20 cellular contexts compared by ENCODE assay signal in the genomic region with DNA sequence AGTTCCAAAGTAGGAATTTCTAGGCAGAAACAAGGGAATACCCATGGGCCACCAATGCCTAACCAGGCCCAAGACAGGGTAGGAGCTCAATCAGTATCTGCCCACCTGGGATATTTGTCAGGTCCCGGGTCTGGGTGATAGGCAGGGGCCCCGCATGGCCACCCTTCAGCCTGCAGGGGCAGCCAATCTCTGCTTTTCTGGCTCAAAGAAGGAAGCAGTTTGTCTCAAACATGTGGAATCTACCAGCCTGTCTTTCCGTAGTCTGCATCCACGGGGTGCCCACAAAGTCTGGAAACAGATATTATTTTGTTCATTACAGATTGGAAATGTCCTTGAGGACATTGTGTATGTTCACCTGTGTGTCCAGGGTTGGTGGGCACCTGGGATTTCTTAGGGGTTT. TPM values are rescaled to one million over a fixed set of nuclear protein-coding genes. Genes with fewer than 3 reads are reported as not detected.
A peak's percentile ranks its signal among the peaks of the same experiment; 100 is the strongest.
DNase-seq lines count a peak whose midpoint lies in the region; ATAC-seq and TF ChIP-seq lines count a peak whose summit lies in the region.
"Had no signal": no experiment of that assay in that cellular context is flagged by ENCODE, and none has a peak within 500 bp of the region (broad histone marks: within the 10 kb centered on the region; RNA-seq: fewer than 3 reads in every experiment).

No MANE protein-coding gene starts in this region.

- H4K20me1 ChIP-seq in PC-9 (ENCODE audit: insufficient read depth) (no peaks in the 10 kb centered on the region), neural progenitor cell (ENCODE audit: low read depth) (no peaks in the 10 kb centered on the region)

- H3K27ac ChIP-seq in PC-9 (no peak overlapping the region), neural progenitor cell (no peak overlapping the region)
- H3K27ac ChIP-seq: HL-60, pancreas had no signal

- no peaks in the 10 kb centered on the region for H3K9me3 Mint-ChIP-seq in Calu3 (ENCODE audit: low read depth, unreplicated experiment)
- peaks cover 2% of the 10 kb centered on the region for H3K9me3 Mint-ChIP-seq in neural progenitor cell
- H3K9me3 Mint-ChIP-seq: activated naive CD4-positive, alpha-beta T cell treated with anti-CD3 and anti-CD28 coated beads for 36 hours; stimulated activated naive CD8-positive, alpha-beta T cell treated with anti-CD3 and anti-CD28 coated beads, Interleukin-15, Interleukin-2, amounts not matched to agents 100 ng/mL and 50 ng/mL, for 24 hours had no signal

- H3K27me3 ChIP-seq in PC-9 (ENCODE audit: insufficient read depth, low read depth) (no peaks in the 10 kb centered on the region), neural progenitor cell (no peaks in the 10 kb centered on the region)
- H3K27me3 ChIP-seq: pancreas had no signal

- TF ChIP-seq CTCF in Calu3 (IDR thresholded peaks at IDR 0.05; ENCODE audit: unreplicated experiment) (no peak), PC-9 (conservative IDR thresholded peaks at IDR 0.05) (peak; percentile 44; the same call in 1 of the 2 replicates), epithelial cell of proximal tubule (conservative IDR thresholded peaks at IDR 0.05; ENCODE audit: low read depth, low read length) (peak; percentile 44), neural progenitor cell (IDR thresholded peaks at IDR 0.05) (peak; percentile 40)

- H3K27me3 Mint-ChIP-seq in Calu3 (ENCODE audit: unreplicated experiment) (no peaks in the 10 kb centered on the region), neural progenitor cell (ENCODE audit: insufficient read depth, low read depth) (peaks cover 7% of the 10 kb centered on the region)
- H3K27me3 Mint-ChIP-seq: stimulated activated naive CD8-positive, alpha-beta T cell treated with anti-CD3 and anti-CD28 coated beads, Interleukin-15, Interleukin-2, amounts not matched to agents 100 ng/mL and 50 ng/mL, for 24 hours had no signal

- intact Hi-C loops in Calu3 (cut with micrococcal nuclease; ENCODE audit: unreplicated experiment) (no loop called here), PC-9 (cut with micrococcal nuclease; ENCODE audit: unreplicated experiment) (no loop called here)

- H3K36me3 ChIP-seq in PC-9 (ENCODE audit: low read depth) (no peaks in the 10 kb centered on the region), neural progenitor cell (no peaks in the 10 kb centered on the region)
- H3K36me3 ChIP-seq: pancreas had no signal

- H3F3A ChIP-seq in PC-9 (ENCODE audit: insufficient read depth, low read depth) = peaks cover 6% of the 10 kb centered on the region; the same call in 1 of the 2 replicates
- H3F3A ChIP-seq in neural progenitor cell (ENCODE audit: low read depth) = no peaks in the 10 kb centered on the region

- H3K9me2 ChIP-seq in PC-9 (ENCODE audit: insufficient read depth) = no peaks in the 10 kb centered on the region

- no peak overlapping the region for H3K9ac ChIP-seq in neural progenitor cell

- H3K4me1 Mint-ChIP-seq in Calu3 (ENCODE audit: low read depth, unreplicated experiment) (peaks cover 20% of the 10 kb centered on the region), neural progenitor cell (peaks cover 11% of the 10 kb centered on the region)

- DNase-seq in Calu3 = peak; percentile 46
- no peak for DNase-seq in PC-9
- DNase-seq in epithelial cell of proximal tubule (ENCODE audit: low read depth) = no peak
- DNase-seq in neural progenitor cell (ENCODE audit: low spot score) = peak; percentile 30
- no peak for DNase-seq in DMS79 (lab: John Stamatoyannopoulos, UW)
- DNase-seq in GM19240 (ENCODE audit: insufficient read length, low spot score) = no peak
- no peak for DNase-seq in 8988T
- DNase-seq: activated CD4-positive, CD25-positive, alpha-beta regulatory T cell treated with anti-CD3 and anti-CD28 coated beads, Interleukin-2, amount 50 U/mL, for 72 hours; activated CD8-positive, alpha-beta memory T cell treated with anti-CD3 and anti-CD28 coated beads, Interleukin-2, amount 50 U/mL, for 48 hours; activated naive CD4-positive, alpha-beta T cell treated with anti-CD3 and anti-CD28 coated beads for 36 hours; EL; NCI-H510A; pancreas; stimulated activated CD4-positive, alpha-beta T cell treated with anti-CD3 and anti-CD28 coated beads, Interleukin-12 subunit alpha, Interleukin-12 subunit beta, amount 100 ng/mL, for 4 hours; T-helper 1 cell had no signal

- CTCF ChIA-PET in Calu3 (lab: Charles Lee) (interaction anchor here (0.7 to 1.2 kb wide), 2 partner anchors 9 to 37 kb away, joined by 3 read pairs; no protein-coding TSS in a partner anchor), PC-9 (lab: Charles Lee) (no interaction called here)

- BruUV-seq in Calu3 (replicated peaks; lab: Mats Ljungman, UMichigan) (no TSS peak), PC-9 (replicated peaks; lab: Mats Ljungman, UMichigan) (no TSS peak)

- no peak overlapping the region for H3K4me3 ChIP-seq in PC-9
- H3K4me3 ChIP-seq in epithelial cell of proximal tubule (ENCODE audit: low read depth, low read length) = no peak overlapping the region
- H3K4me3 ChIP-seq in neural progenitor cell = no peak overlapping the region
- H3K4me3 ChIP-seq: GM12878, pancreas had no signal

- no peak overlapping the region for H3K4me3 Mint-ChIP-seq in Calu3 (ENCODE audit: low read depth, unreplicated experiment)
- no peak overlapping the region for H3K4me3 Mint-ChIP-seq in neural progenitor cell
- H3K4me3 Mint-ChIP-seq: activated naive CD4-positive, alpha-beta T cell treated with anti-CD3 and anti-CD28 coated beads for 36 hours; stimulated activated naive CD8-positive, alpha-beta T cell treated with anti-CD3 and anti-CD28 coated beads, Interleukin-15, Interleukin-2, amounts not matched to agents 100 ng/mL and 50 ng/mL, for 24 hours had no signal

- H3K4me1 ChIP-seq in PC-9 (replicated peaks; ENCODE audit: insufficient read depth) (peaks cover 25% of the 10 kb centered on the region), neural progenitor cell (peaks cover 3% of the 10 kb centered on the region)
- H3K4me1 ChIP-seq: pancreas had no signal

- H3K79me2 ChIP-seq in PC-9 (ENCODE audit: low read depth) (no peaks in the 10 kb centered on the region), neural progenitor cell (ENCODE audit: low read depth) (no peaks in the 10 kb centered on the region)

- POLR2A ChIA-PET in PC-9 (lab: Charles Lee; ENCODE audit: unreplicated experiment) = no interaction called here

- H2AFZ ChIP-seq in PC-9 (no peak overlapping the region), neural progenitor cell (replicated peaks) (peak overlapping the region; percentile 55)

- H3K27ac Mint-ChIP-seq in Calu3 (ENCODE audit: unreplicated experiment) = no peak overlapping the region
- no peak overlapping the region for H3K27ac Mint-ChIP-seq in neural progenitor cell
- H3K27ac Mint-ChIP-seq: activated naive CD4-positive, alpha-beta T cell treated with anti-CD3 and anti-CD28 coated beads for 36 hours; stimulated activated naive CD8-positive, alpha-beta T cell treated with anti-CD3 and anti-CD28 coated beads, Interleukin-15, Interleukin-2, amounts not matched to agents 100 ng/mL and 50 ng/mL, for 24 hours had no signal

- H3K36me3 Mint-ChIP-seq in Calu3 (ENCODE audit: insufficient read depth, unreplicated experiment) (peaks cover 4% of the 10 kb centered on the region), neural progenitor cell (no peaks in the 10 kb centered on the region)

- ATAC-seq in HG02970 (IDR thresholded peaks at IDR 0.05; ENCODE audit: low FRiP score, unreplicated experiment) = no peak
- ATAC-seq: GM12878, Panc1, pancreas had no signal

- H3K9me3 ChIP-seq in PC-9 (ENCODE audit: insufficient read depth, low read depth) (no peaks in the 10 kb centered on the region), neural progenitor cell (ENCODE audit: low read depth) (no peaks in the 10 kb centered on the region)
- H3K9me3 ChIP-seq: pancreas had no signal

- H3K4me2 ChIP-seq in PC-9 = no peak overlapping the region
- H3K4me2 ChIP-seq in neural progenitor cell = no peak overlapping the region

RNA-seq across cellular contexts. Expression of a gene that starts 56.2 kb away (rescaled TPM):
- 1.8 and 4.1 TPM in 2 replicates for total RNA-seq in Calu3 (2022)
- total RNA-seq in PC-9 (2021) = 0.58 and 0.61 TPM in 2 replicates
- total RNA-seq in epithelial cell of proximal tubule = 0.06 and 0.07 TPM in 2 replicates
- 0.03 TPM in 1 of 2 replicates, not detected in the other for total RNA-seq in neural progenitor cell (ENCODE audit: low replicate concordance)
- total RNA-seq: activated naive CD4-positive, alpha-beta T cell treated with anti-CD3 and anti-CD28 coated beads for 36 hours had no signal

Comparison
In these comparisons a context has a peak if more than half of its experiments do, and no peak if none do; other contexts are left out.
1. DNase-seq: peak in Calu3 (single experiment) and neural progenitor cell (single experiment); none in PC-9 (0 of 2), epithelial cell of proximal tubule (single experiment), DMS79 (single experiment), GM19240 (single experiment) and 8988T (single experiment).